8 cellular contexts compared by ENCODE assay signal in the genomic region with DNA sequence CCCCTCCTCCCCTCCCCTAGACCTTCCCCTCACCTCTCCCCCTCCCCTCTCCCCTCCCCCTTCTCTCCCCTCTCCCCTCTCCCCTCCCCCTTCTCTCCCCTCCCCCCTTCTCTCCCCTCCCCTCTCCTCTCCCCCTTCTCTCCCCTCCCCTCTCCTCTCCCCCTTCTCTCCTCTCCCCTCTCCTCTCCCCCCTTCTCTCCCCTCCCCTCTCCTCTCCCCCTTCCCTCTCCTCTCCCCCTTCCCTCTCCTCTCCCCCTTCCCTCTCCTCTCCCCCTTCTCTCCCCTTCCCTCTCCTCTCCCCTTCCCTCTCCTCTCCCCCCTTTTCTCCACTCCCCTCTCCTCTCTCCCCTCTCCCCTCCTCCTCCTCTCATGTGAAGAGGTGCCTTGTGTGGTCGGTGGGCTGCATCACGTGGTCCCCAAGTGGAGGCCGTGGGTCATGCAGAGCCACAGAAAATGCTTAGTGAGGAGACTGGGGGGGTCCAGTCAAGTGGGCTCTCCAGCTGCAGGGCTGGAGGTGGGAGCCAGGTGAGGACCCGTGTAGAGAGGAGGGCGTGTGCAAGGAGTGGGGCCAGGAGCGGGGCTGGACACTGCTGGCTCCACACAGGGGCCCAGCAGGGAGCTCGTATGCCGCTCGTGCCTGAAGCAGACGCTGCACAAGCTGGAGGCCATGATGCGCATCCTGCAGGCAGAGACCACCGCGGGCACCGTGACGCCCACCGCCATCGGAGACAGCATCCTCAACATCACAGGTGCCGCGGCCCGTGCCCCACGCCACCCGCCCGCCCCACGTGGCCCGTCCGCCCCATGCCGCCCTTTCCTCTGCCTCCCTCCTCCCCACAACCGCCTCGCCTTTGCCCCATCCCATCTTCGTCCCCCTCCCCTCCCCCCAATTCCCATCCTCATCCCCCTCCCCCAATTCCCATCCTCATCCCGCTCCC. TPM values are rescaled to one million over a fixed set of nuclear protein-coding genes. Genes with fewer than 3 reads are reported as not detected.
DNase-seq lines count a peak whose midpoint lies in the region; FAIRE-seq and TF ChIP-seq lines count a peak whose summit lies in the region.
"Not testable (repeated sequence)": the region's sequence is repeated elsewhere in the genome, so short reads cannot be mapped to it uniquely, and the experiment has no call there.

No MANE protein-coding gene starts in this region.

- TF ChIP-seq CTCF in GM10266 (IDR thresholded peaks at IDR 0.05; ENCODE audit: control insufficient read depth, insufficient read depth, low read depth, missing control alignments); coronary artery (IDR thresholded peaks at IDR 0.05): not testable (repeated sequence)

- DNase-seq in 8988T (peak; percentile 33), GM10266 (ENCODE audit: extremely low spot score) (peak; percentile 45), NCI-H226 (peak; percentile 0), coronary artery (ENCODE audit: low spot score) (peak; percentile 72), cardiac septum (ENCODE audit: low spot score) (peak; percentile 76), mesenteric fat pad (ENCODE audit: low spot score) (peak; percentile 88), small intestine (peak; percentile 1)
- peak; percentile 57 for DNase-seq in activated CD8-positive, alpha-beta memory T cell treated with anti-CD3 and anti-CD28 coated beads, Interleukin-2, amount 50 U/mL, for 48 hours

- H3K4me3 ChIP-seq in coronary artery; small intestine (ENCODE audit: low read depth in 1 of 2, low read length in 2 of 2): not testable (repeated sequence)

- 69 to 83% (median 74%) methylated on average over 6 of the region's 31 CpGs for WGBS in small intestine, 3 donors

- H3K9me3 ChIP-seq in small intestine (ENCODE audit: control insufficient read depth, low read depth) = not testable (repeated sequence)

- not testable (repeated sequence) for H3K36me3 ChIP-seq in small intestine (ENCODE audit: control insufficient read depth in 2 of 2, insufficient read depth in 2 of 2, low read length in 2 of 2)

- not testable (repeated sequence) for H3K4me1 ChIP-seq in small intestine (ENCODE audit: control insufficient read depth in 2 of 2, insufficient read depth in 1 of 2, low read depth in 1 of 2, low read length in 1 of 2)

- intact Hi-C loops in cardiac septum (cut with DNase I) = not testable (repeated sequence)

- not testable (repeated sequence) for H3K27me3 ChIP-seq in small intestine (ENCODE audit: control insufficient read depth in 2 of 2, insufficient read depth in 2 of 2, low read length in 2 of 2)

- H3K27ac ChIP-seq in coronary artery; small intestine (ENCODE audit: low read depth in 1 of 2, low read length in 1 of 2): not testable (repeated sequence)

- not testable (repeated sequence) for FAIRE-seq in small intestine (lab: Jason Lieb, UNC)

RNA-seq across cellular contexts. Expression of gene NPIPA1, which starts 9.2 kb away (rescaled TPM):
- total RNA-seq in cardiac septum (67.7 TPM), mesenteric fat pad (113 TPM)
- 10 to 100 TPM; 20.8 to 48.3 (median 45.2) TPM for polyA plus RNA-seq in small intestine

RNA-seq across cellular contexts. Expression of gene PDXDC1, which starts 46.8 kb away (rescaled TPM):
- 72.1 TPM for total RNA-seq in cardiac septum
- total RNA-seq in mesenteric fat pad = 89.8 TPM
- polyA plus RNA-seq in small intestine = 100 to 1,000 TPM; 116 to 176 (median 122) TPM

Comparison
In these comparisons a context has a peak if more than half of its experiments do, and no peak if none do; other contexts are left out.
1. DNase-seq: peak in every context shown above with its lines; median percentile 88 in mesenteric fat pad; 76 in cardiac septum; 72 in coronary artery; 57 in activated CD8-positive, alpha-beta memory T cell treated with anti-CD3 and anti-CD28 coated beads, Interleukin-2, amount 50 U/mL, for 48 hours; 45 in GM10266; 33 in 8988T; 1 in small intestine; 0 in NCI-H226.